Comparison of ENCODE assay signal across 2 cellular contexts in the genomic region with DNA sequence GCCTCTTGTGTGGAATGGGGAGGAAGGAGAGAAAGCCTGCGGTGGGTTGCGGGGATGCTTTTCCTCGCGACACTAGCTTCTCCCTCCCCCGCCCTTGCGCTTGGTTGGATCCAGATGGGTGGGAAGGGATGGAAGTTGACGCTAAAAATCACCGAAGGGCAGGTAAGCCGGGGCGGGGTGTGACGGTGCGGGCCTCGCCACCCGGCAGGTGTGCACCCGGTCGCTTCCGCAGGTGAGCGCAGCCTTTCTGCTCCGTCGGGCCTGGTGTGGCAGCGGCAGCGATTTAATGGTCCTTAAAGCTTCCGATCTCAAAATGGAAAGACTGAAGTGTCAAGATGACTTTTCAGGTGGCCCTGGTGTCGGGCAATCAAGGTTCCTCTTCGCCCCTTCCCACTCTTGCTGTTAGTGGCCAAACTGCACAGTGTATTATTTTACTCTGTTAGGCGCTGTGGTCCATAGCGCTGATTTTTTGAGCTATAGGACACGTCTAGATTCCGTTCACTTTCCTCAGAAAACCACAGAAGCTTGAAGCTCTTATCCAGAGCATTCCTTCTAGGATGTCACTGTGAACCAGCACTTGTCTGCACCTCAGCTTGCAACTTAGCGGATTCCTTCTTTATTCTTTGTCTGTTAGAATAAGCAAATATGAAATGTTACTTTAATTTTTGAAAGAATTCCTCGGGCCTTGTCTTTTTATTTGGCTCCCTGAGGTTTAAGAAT.
TF ChIP-seq lines count a peak whose summit lies in the region.

No MANE protein-coding gene starts in this region.

TF ChIP-seq in HEK293, 187 proteins besides CTCF, POLR2A, EP300 and RAD21 (continued from another document):
- TF ChIP-seq, protein P1, sequence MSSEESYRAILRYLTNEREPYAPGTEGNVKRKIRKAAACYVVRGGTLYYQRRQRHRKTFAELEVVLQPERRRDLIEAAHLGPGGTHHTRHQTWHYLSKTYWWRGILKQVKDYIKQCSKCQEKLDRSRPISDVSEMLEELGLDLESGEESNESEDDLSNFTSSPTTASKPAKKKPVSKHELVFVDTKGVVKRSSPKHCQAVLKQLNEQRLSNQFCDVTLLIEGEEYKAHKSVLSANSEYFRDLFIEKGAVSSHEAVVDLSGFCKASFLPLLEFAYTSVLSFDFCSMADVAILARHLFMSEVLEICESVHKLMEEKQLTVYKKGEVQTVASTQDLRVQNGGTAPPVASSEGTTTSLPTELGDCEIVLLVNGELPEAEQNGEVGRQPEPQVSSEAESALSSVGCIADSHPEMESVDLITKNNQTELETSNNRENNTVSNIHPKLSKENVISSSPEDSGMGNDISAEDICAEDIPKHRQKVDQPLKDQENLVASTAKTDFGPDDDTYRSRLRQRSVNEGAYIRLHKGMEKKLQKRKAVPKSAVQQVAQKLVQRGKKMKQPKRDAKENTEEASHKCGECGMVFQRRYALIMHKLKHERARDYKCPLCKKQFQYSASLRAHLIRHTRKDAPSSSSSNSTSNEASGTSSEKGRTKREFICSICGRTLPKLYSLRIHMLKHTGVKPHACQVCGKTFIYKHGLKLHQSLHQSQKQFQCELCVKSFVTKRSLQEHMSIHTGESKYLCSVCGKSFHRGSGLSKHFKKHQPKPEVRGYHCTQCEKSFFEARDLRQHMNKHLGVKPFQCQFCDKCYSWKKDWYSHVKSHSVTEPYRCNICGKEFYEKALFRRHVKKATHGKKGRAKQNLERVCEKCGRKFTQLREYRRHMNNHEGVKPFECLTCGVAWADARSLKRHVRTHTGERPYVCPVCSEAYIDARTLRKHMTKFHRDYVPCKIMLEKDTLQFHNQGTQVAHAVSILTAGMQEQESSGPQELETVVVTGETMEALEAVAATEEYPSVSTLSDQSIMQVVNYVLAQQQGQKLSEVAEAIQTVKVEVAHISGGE (tag by site-specific recombination; conservative IDR thresholded peaks at IDR 0.05; ENCODE audit: low read depth): peak; percentile 94

TF ChIP-seq in liver, 16 proteins besides CTCF, POLR2A, EP300 and RAD21 (continued from another document):
- TF ChIP-seq, protein P2, sequence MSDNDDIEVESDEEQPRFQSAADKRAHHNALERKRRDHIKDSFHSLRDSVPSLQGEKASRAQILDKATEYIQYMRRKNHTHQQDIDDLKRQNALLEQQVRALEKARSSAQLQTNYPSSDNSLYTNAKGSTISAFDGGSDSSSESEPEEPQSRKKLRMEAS (IDR thresholded peaks at IDR 0.05): no peak
- TF ChIP-seq RXRA (IDR thresholded peaks at IDR 0.05) (no peak), NR2F2 (IDR thresholded peaks at IDR 0.05) (no peak), FOXA2 (IDR thresholded peaks at IDR 0.05) (no peak), YY1 (IDR thresholded peaks at IDR 0.05) (no peak), JUND (IDR thresholded peaks at IDR 0.05) (no peak), TAF1 (conservative IDR thresholded peaks at IDR 0.05) (no peak), HNF4G (IDR thresholded peaks at IDR 0.05) (no peak), SP1 (IDR thresholded peaks at IDR 0.05) (no peak), FOXA1 (IDR thresholded peaks at IDR 0.05) (no peak), EGR1 (IDR thresholded peaks at IDR 0.05; ENCODE audit: low read depth in 2 of 2) (no peak)
- TF ChIP-seq, protein P3, sequence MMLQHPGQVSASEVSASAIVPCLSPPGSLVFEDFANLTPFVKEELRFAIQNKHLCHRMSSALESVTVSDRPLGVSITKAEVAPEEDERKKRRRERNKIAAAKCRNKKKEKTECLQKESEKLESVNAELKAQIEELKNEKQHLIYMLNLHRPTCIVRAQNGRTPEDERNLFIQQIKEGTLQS (IDR thresholded peaks at IDR 0.05): no peak
- TF ChIP-seq, protein P4, sequence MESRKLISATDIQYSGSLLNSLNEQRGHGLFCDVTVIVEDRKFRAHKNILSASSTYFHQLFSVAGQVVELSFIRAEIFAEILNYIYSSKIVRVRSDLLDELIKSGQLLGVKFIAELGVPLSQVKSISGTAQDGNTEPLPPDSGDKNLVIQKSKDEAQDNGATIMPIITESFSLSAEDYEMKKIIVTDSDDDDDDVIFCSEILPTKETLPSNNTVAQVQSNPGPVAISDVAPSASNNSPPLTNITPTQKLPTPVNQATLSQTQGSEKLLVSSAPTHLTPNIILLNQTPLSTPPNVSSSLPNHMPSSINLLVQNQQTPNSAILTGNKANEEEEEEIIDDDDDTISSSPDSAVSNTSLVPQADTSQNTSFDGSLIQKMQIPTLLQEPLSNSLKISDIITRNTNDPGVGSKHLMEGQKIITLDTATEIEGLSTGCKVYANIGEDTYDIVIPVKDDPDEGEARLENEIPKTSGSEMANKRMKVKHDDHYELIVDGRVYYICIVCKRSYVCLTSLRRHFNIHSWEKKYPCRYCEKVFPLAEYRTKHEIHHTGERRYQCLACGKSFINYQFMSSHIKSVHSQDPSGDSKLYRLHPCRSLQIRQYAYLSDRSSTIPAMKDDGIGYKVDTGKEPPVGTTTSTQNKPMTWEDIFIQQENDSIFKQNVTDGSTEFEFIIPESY (IDR thresholded peaks at IDR 0.05): no peak
